8 cellular contexts compared by ENCODE assay signal in genomic region chr6:31791324-31792089, GRCh38. TPM values are rescaled to one million over a fixed set of nuclear protein-coding genes. Genes with fewer than 3 reads are reported as not detected.
A peak's percentile ranks its signal among the peaks of the same experiment; 100 is the strongest.
DNase-seq lines count a peak whose midpoint lies in the region; ATAC-seq and TF ChIP-seq lines count a peak whose summit lies in the region.

No MANE protein-coding gene starts in this region.

- H3K27me3 ChIP-seq in BJ (ENCODE audit: control insufficient read depth, insufficient read depth, low read length) (no peaks in the 10 kb centered on the region), GM06990 (replicated peaks; ENCODE audit: control insufficient read depth, insufficient read depth, low read length) (no peaks in the 10 kb centered on the region), thoracic aorta (replicated peaks; ENCODE audit: insufficient read depth) (no peaks in the 10 kb centered on the region)
- H3K27me3 ChIP-seq in effector memory CD4-positive, alpha-beta T cell (replicated peaks; ENCODE audit: control insufficient read depth, insufficient read depth, low read length, poor library complexity, severe bottlenecking), result no peaks in the 10 kb centered on the region

- no peaks in the 10 kb centered on the region for H3K9me3 ChIP-seq in thoracic aorta
- H3K9me3 ChIP-seq in effector memory CD4-positive, alpha-beta T cell (ENCODE audit: control insufficient read depth, low read length), result no peaks in the 10 kb centered on the region

- H3K4me1 Mint-ChIP-seq in activated naive CD8-positive, alpha-beta T cell treated with anti-CD3 and anti-CD28 coated beads for 36 hours, result peaks cover 25% of the 10 kb centered on the region

- TF ChIP-seq CTCF in BJ (IDR thresholded peaks at IDR 0.05; ENCODE audit: insufficient read depth, low read depth, low read length) (peak; percentile 74), GM06990 (IDR thresholded peaks at IDR 0.05; ENCODE audit: insufficient read depth, low read length, poor library complexity, severe bottlenecking) (peak; percentile 75), thoracic aorta (IDR thresholded peaks at IDR 0.05) (peak; percentile 37)

- H3K27ac Mint-ChIP-seq in activated naive CD8-positive, alpha-beta T cell treated with anti-CD3 and anti-CD28 coated beads for 36 hours, result no peak overlapping the region

- peaks cover 14 to 19% of the 10 kb centered on the region in 2 donors for H3K4me1 ChIP-seq in thoracic aorta (ENCODE audit: control insufficient read depth in 1 of 2, low read depth in 2 of 2)
- H3K4me1 ChIP-seq in effector memory CD4-positive, alpha-beta T cell (ENCODE audit: control insufficient read depth, insufficient read depth, low read length, poor library complexity, severe bottlenecking), result peaks cover 15% of the 10 kb centered on the region

- CTCF ChIA-PET in BJ (lab: Yijun Ruan, JAX), result interaction anchor here (0.5 to 3.2 kb wide), 19 partner anchors 8 to 405 kb away, joined by 3 to 22 read pairs (median 4); partner anchors contain the start of genes HSPA1B, LSM2, LY6G5C and VWA7

- H3K36me3 Mint-ChIP-seq in activated naive CD8-positive, alpha-beta T cell treated with anti-CD3 and anti-CD28 coated beads for 36 hours, result peaks cover 31% of the 10 kb centered on the region

- H3K27ac ChIP-seq in thoracic aorta, result no peak overlapping the region
- no peak overlapping the region for H3K27ac ChIP-seq in effector memory CD4-positive, alpha-beta T cell (ENCODE audit: insufficient read depth, low read length, poor library complexity, severe bottlenecking)

- H3K36me3 ChIP-seq in BJ (ENCODE audit: control insufficient read depth, insufficient read depth, low read length), result peaks cover 4% of the 10 kb centered on the region
- peaks cover 4% of the 10 kb centered on the region for H3K36me3 ChIP-seq in GM06990 (ENCODE audit: control insufficient read depth, insufficient read depth, low read length)
- H3K36me3 ChIP-seq in thoracic aorta, result peaks cover 4% of the 10 kb centered on the region
- H3K36me3 ChIP-seq in effector memory CD4-positive, alpha-beta T cell (ENCODE audit: control insufficient read depth, insufficient read depth, low read length), result peaks cover 13% of the 10 kb centered on the region

- ATAC-seq in thoracic aorta (ENCODE audit: insufficient number of reproducible peaks, low FRiP score, low read depth), result no peak
- ATAC-seq in GM18873 (IDR thresholded peaks at IDR 0.05; ENCODE audit: low FRiP score, unreplicated experiment), result no peak

- no peaks in the 10 kb centered on the region for H3K27me3 Mint-ChIP-seq in activated naive CD8-positive, alpha-beta T cell treated with anti-CD3 and anti-CD28 coated beads for 36 hours

- H3K4me3 Mint-ChIP-seq in activated naive CD8-positive, alpha-beta T cell treated with anti-CD3 and anti-CD28 coated beads for 36 hours, result no peak overlapping the region

- POLR2A ChIA-PET in BJ (lab: Charles Lee), result no interaction called here

- H3K4me3 ChIP-seq in BJ (ENCODE audit: low read depth, low read length), result no peak overlapping the region
- no peak overlapping the region for H3K4me3 ChIP-seq in GM06990 (replicated peaks; ENCODE audit: low read depth, low read length)
- H3K4me3 ChIP-seq in thoracic aorta, result no peak overlapping the region
- H3K4me3 ChIP-seq in effector memory CD4-positive, alpha-beta T cell (ENCODE audit: insufficient read depth, low read depth, low read length, poor library complexity, severe bottlenecking), result no peak overlapping the region

- no peaks in the 10 kb centered on the region for H3K9me3 Mint-ChIP-seq in activated naive CD8-positive, alpha-beta T cell treated with anti-CD3 and anti-CD28 coated beads for 36 hours

- DNase-seq in BJ (ENCODE audit: low read depth), result no peak
- DNase-seq in GM06990 (ENCODE audit: extremely low read depth, insufficient read length), result no peak
- peak; percentile 24 for DNase-seq in NCI-H345 (lab: John Stamatoyannopoulos, UW)
- DNase-seq in activated naive CD8-positive, alpha-beta T cell treated with anti-CD3 and anti-CD28 coated beads for 36 hours, result peak; percentile 44
- peak; percentile 92 for DNase-seq in iPS-NIHi7 (ENCODE audit: extremely low spot score)
- DNase-seq in thoracic aorta (ENCODE audit: low spot score), result no peak
- no peak for DNase-seq in effector memory CD4-positive, alpha-beta T cell

RNA-seq across cellular contexts. Expression of gene VARS1, which starts 4.0 kb away (rescaled TPM):
- 10.9 and 33.9 TPM in 2 replicates for polyA plus RNA-seq in BJ (2011; rRNA removed)
- polyA minus RNA-seq in BJ (2011; rRNA and poly(A)+ RNA removed), result 41.2 and 76.9 TPM in 2 replicates
- total RNA-seq in activated naive CD8-positive, alpha-beta T cell treated with anti-CD3 and anti-CD28 coated beads for 36 hours, result 100 to 1,000 TPM; 176 to 181 TPM
- total RNA-seq in thoracic aorta, result 10 to 100 TPM; 24.8 to 46.8 TPM

RNA-seq across cellular contexts. Expression of gene VWA7, which starts 14.4 kb away (rescaled TPM):
- 0.16 and 0.29 TPM in 2 replicates for polyA plus RNA-seq in BJ (2011; rRNA removed)
- polyA minus RNA-seq in BJ (2011; rRNA and poly(A)+ RNA removed), result 0.21 and 0.28 TPM in 2 replicates
- total RNA-seq in activated naive CD8-positive, alpha-beta T cell treated with anti-CD3 and anti-CD28 coated beads for 36 hours, result 1 to 10 TPM; 1.6 to 1.7 TPM
- under 1 TPM; 0.68 to 0.78 TPM for total RNA-seq in thoracic aorta

RNA-seq across cellular contexts. Expression of gene LSM2, which starts 15.3 kb away (rescaled TPM):
- polyA plus RNA-seq in BJ (2011; rRNA removed), result 40.3 and 43.5 TPM in 2 replicates
- polyA minus RNA-seq in BJ (2011; rRNA and poly(A)+ RNA removed), result 22.2 and 25.1 TPM in 2 replicates
- 100 to 1,000 TPM; 145 TPM for total RNA-seq in activated naive CD8-positive, alpha-beta T cell treated with anti-CD3 and anti-CD28 coated beads for 36 hours
- 10 to 100 TPM; 21.2 to 40.1 TPM for total RNA-seq in thoracic aorta

RNA-seq across cellular contexts. Expression of gene HSPA1L, which starts 23.6 kb away (rescaled TPM):
- 0.90 and 0.99 TPM in 2 replicates for polyA plus RNA-seq in BJ (2011; rRNA removed)
- 0.57 and 1.6 TPM in 2 replicates for polyA minus RNA-seq in BJ (2011; rRNA and poly(A)+ RNA removed)
- total RNA-seq in activated naive CD8-positive, alpha-beta T cell treated with anti-CD3 and anti-CD28 coated beads for 36 hours, result 1 to 10 TPM; 1.2 to 1.5 TPM
- 1 to 10 TPM; 1.1 to 1.2 TPM for total RNA-seq in thoracic aorta

RNA-seq across cellular contexts. Expression of gene HSPA1A, which starts 23.8 kb away (rescaled TPM):
- 57.7 and 98.6 TPM in 2 replicates for polyA plus RNA-seq in BJ (2011; rRNA removed)
- 44.0 and 48.6 TPM in 2 replicates for polyA minus RNA-seq in BJ (2011; rRNA and poly(A)+ RNA removed)
- total RNA-seq in activated naive CD8-positive, alpha-beta T cell treated with anti-CD3 and anti-CD28 coated beads for 36 hours, result 10 to 100 TPM; 24.3 to 24.8 TPM
- 100 to 1,000 TPM; 240 to 354 TPM for total RNA-seq in thoracic aorta

Comparison
In these comparisons a context has a peak if more than half of its experiments do, and no peak if none do; other contexts are left out.
1. DNase-seq: peak in NCI-H345 (single experiment), activated naive CD8-positive, alpha-beta T cell treated with anti-CD3 and anti-CD28 coated beads for 36 hours (single experiment) and iPS-NIHi7 (single experiment); none in BJ (single experiment), GM06990 (single experiment), thoracic aorta (single experiment) and effector memory CD4-positive, alpha-beta T cell (0 of 3).
2. Peak in every context shown above with its lines, with median percentiles within 50 percentile points of each other: CTCF ChIP-seq.